13 cellular contexts compared by ENCODE assay signal in the genomic region with DNA sequence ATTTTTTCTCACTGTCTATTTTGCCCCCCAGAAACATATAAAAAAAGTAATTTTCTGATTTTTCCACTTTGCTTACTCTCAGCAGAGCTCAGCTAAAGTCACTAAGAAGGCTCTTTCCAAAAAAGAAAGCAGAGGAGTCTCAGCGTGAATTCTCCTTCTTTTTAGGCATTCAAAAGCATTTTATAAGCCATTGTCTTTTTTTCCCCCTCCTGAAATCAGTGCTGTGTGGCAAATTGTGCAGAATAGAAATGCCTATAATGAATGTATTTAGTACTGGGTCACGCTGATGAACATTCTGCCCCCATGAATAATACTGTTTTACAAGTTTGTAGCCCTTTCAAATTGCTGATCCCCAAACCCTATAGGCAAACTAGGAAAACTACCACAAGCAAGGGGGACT. TPM values are rescaled to one million over a fixed set of nuclear protein-coding genes. Genes with fewer than 3 reads are reported as not detected.
DNase-seq lines count a peak whose midpoint lies in the region; ATAC-seq and TF ChIP-seq lines count a peak whose summit lies in the region.
"Had no signal": no experiment of that assay in that cellular context is flagged by ENCODE, and none has a peak within 500 bp of the region (broad histone marks: within the 10 kb centered on the region; RNA-seq: fewer than 3 reads in every experiment).

No MANE protein-coding gene starts in this region.

- H3K9me3 ChIP-seq in heart left ventricle (peaks cover 0 to 6% (median 0%) of the 10 kb centered on the region in 12 donors), esophagus muscularis mucosa (peaks cover 0 to 7% (median 0%) of the 10 kb centered on the region in 4 donors), neuronal stem cell (replicated peaks in 1 of 2; ENCODE audit: control insufficient read depth in 2 of 2, insufficient read depth in 1 of 2, low read depth in 1 of 2, low read length in 2 of 2) (no peaks in the 10 kb centered on the region), upper lobe of left lung (no peaks in the 10 kb centered on the region)

- ATAC-seq in heart left ventricle (no peak), Right ventricle myocardium superior (ENCODE audit: poor library complexity) (no peak), upper lobe of left lung (ENCODE audit: low FRiP score in 2 of 2) (no peak), GM18511 (IDR thresholded peaks at IDR 0.05; ENCODE audit: unreplicated experiment) (no peak)
- ATAC-seq: activated T-cell treated with anti-CD3 and anti-CD28 coated beads, Interleukin-2, amount 50 U/mL, for 72 hours had no signal

- 69 to 81% (median 76%) methylated on average over 2 of the region's 2 CpGs for WGBS in heart left ventricle, 4 donors
- 65% methylated on average over 2 of the region's 2 CpGs for WGBS in esophagus muscularis mucosa
- WGBS in neuronal stem cell (ENCODE audit: extremely low coverage in 2 of 2, insufficient read length in 2 of 2, insufficient replicate concordance in 1 of 2), 2 donors = no CpG with 5 or more reads among the region's 2 CpGs
- 64 to 74% methylated on average over 2 of the region's 2 CpGs for WGBS in upper lobe of left lung, 2 donors

- no peaks in the 10 kb centered on the region for H3K79me1 ChIP-seq in neuronal stem cell (ENCODE audit: low read depth, low read length)

- no peak overlapping the region for H2BK12ac ChIP-seq in neuronal stem cell (ENCODE audit: low read length)

- no peak overlapping the region for H3K9ac ChIP-seq in neuronal stem cell (ENCODE audit: low read depth, low read length, poor library complexity)

- H2BK15ac ChIP-seq in neuronal stem cell (ENCODE audit: low read length) = no peak overlapping the region

- H3K18ac ChIP-seq in neuronal stem cell (ENCODE audit: low read length) = no peak overlapping the region

- H3K4me3 ChIP-seq in heart left ventricle = peak overlapping the region in 8 of 12 donors; percentile 55 to 75 (median 62)
- peak overlapping the region; percentile 61 to 75 (median 70) for H3K4me3 ChIP-seq in esophagus muscularis mucosa
- no peak overlapping the region for H3K4me3 ChIP-seq in neuronal stem cell (ENCODE audit: low read length in 2 of 2)
- no peak overlapping the region for H3K4me3 ChIP-seq in upper lobe of left lung

- intact Hi-C loops in heart left ventricle (cut with DNase I) (loop anchor here in 6 of 10 donors (5.0 to 10.0 kb wide), 8 partner anchors 139 to 409 kb away; no protein-coding TSS in a partner anchor), Right ventricle myocardium superior (cut with DNase I) (no loop called here), esophagus muscularis mucosa (cut with DNase I) (loop anchor here (5.0 kb wide), 2 partner anchors 252 to 328 kb away; no protein-coding TSS in a partner anchor)

- H3K27me3 ChIP-seq in heart left ventricle = no peaks in the 10 kb centered on the region
- no peaks in the 10 kb centered on the region for H3K27me3 ChIP-seq in esophagus muscularis mucosa
- H3K27me3 ChIP-seq in neuronal stem cell (ENCODE audit: control insufficient read depth in 3 of 3, insufficient read depth in 3 of 3, low read depth in 1 of 3, low read length in 3 of 3) = no peaks in the 10 kb centered on the region
- no peaks in the 10 kb centered on the region for H3K27me3 ChIP-seq in upper lobe of left lung

- H3K36me3 ChIP-seq in heart left ventricle = peaks cover 0 to 5% (median 0%) of the 10 kb centered on the region in 9 donors
- H3K36me3 ChIP-seq in esophagus muscularis mucosa = no peaks in the 10 kb centered on the region
- H3K36me3 ChIP-seq in neuronal stem cell (replicated peaks in 1 of 2; ENCODE audit: control insufficient read depth in 2 of 2, insufficient read depth in 2 of 2, low read length in 2 of 2) = peaks cover 7 to 22% of the 10 kb centered on the region in 2 donors
- H3K36me3 ChIP-seq in upper lobe of left lung = no peaks in the 10 kb centered on the region

- H3K27ac ChIP-seq in heart left ventricle (peak overlapping the region in 11 of 12 donors; percentile 64 to 87 (median 80)), esophagus muscularis mucosa (replicated peaks in 1 of 4) (peak overlapping the region; percentile 84 to 87 (median 86)), neuronal stem cell (replicated peaks; ENCODE audit: low read length) (peak overlapping the region; percentile 87), upper lobe of left lung (peak overlapping the region in 3 of 4 donors; percentile 9 to 85 (median 18))

- no peak for TF ChIP-seq CTCF in heart left ventricle (IDR thresholded peaks at IDR 0.05)
- no peak for TF ChIP-seq CTCF in esophagus muscularis mucosa (IDR thresholded peaks at IDR 0.05)
- no peak for TF ChIP-seq CTCF in upper lobe of left lung (IDR thresholded peaks at IDR 0.05)

- peak overlapping the region; percentile 61 for H2AFZ ChIP-seq in neuronal stem cell (ENCODE audit: low read length)

- H3K4me2 ChIP-seq in neuronal stem cell (ENCODE audit: insufficient read depth, low read length, poor library complexity, severe bottlenecking) = no peak overlapping the region

- H3K14ac ChIP-seq in neuronal stem cell (ENCODE audit: low read length) = no peak overlapping the region

- H2BK5ac ChIP-seq in neuronal stem cell (ENCODE audit: low read length) = no peak overlapping the region

- H3K4ac ChIP-seq in neuronal stem cell (ENCODE audit: low read length) = no peak overlapping the region

- H2AK5ac ChIP-seq in neuronal stem cell (ENCODE audit: low read depth, low read length) = no peak overlapping the region

- TF ChIP-seq EP300 in esophagus muscularis mucosa (IDR thresholded peaks at IDR 0.05) (no peak), upper lobe of left lung (IDR thresholded peaks at IDR 0.05) (no peak)

- in situ Hi-C loops in G401 (cut with HindIII; ENCODE audit: low sequenced_read_pairs) = no loop called here

- H3K23ac ChIP-seq in neuronal stem cell (ENCODE audit: low read depth, low read length, poor library complexity) = no peak overlapping the region

- TF ChIP-seq POLR2A in heart left ventricle (IDR thresholded peaks at IDR 0.05) (no peak), esophagus muscularis mucosa (IDR thresholded peaks at IDR 0.05; ENCODE audit: low read depth) (no peak), upper lobe of left lung (IDR thresholded peaks at IDR 0.05) (no peak)

- no peak overlapping the region for H4K91ac ChIP-seq in neuronal stem cell (ENCODE audit: low read depth, low read length, poor library complexity)

- H2BK120ac ChIP-seq in neuronal stem cell (ENCODE audit: low read depth, low read length) = no peak overlapping the region

- no peak for DNase-seq in heart left ventricle
- no peak for DNase-seq in Right ventricle myocardium superior
- no peak for DNase-seq in esophagus muscularis mucosa (ENCODE audit: extremely low spot score)
- DNase-seq in neuronal stem cell (ENCODE audit: low spot score) = no peak
- DNase-seq in upper lobe of left lung = no peak
- DNase-seq in T-helper 9 cell = no peak
- DNase-seq in G401 (ENCODE audit: low spot score) = no peak
- DNase-seq: activated T-cell treated with anti-CD3 and anti-CD28 coated beads, Interleukin-2, amount 50 U/mL, for 72 hours; aorta; DMS 273 treated with DMSO at 0.1 percent for 48 hours; small intestine; SW 1271 had no signal

- H4K8ac ChIP-seq in neuronal stem cell (ENCODE audit: low read depth, low read length) = no peak overlapping the region

- H3K4me1 ChIP-seq in heart left ventricle = peaks cover 0 to 16% (median 0%) of the 10 kb centered on the region in 12 donors
- H3K4me1 ChIP-seq in esophagus muscularis mucosa = peaks cover 0 to 20% (median 12%) of the 10 kb centered on the region in 4 donors
- peaks cover 9 to 18% of the 10 kb centered on the region in 2 donors for H3K4me1 ChIP-seq in neuronal stem cell (ENCODE audit: control insufficient read depth in 2 of 2, insufficient read depth in 1 of 2, low read depth in 1 of 2, low read length in 2 of 2)
- peaks cover 0 to 7% (median 2%) of the 10 kb centered on the region in 4 donors for H3K4me1 ChIP-seq in upper lobe of left lung

RNA-seq across cellular contexts. Expression of a gene that starts 1.6 kb away (rescaled TPM):
- total RNA-seq in heart left ventricle = 10 to 100 TPM in 2 of 9 donors, 1 to 10 TPM in 7; 2.2 to 14.5 (median 5.9) TPM
- polyA plus RNA-seq in heart left ventricle = 1 to 10 TPM; 1.4 to 3.3 TPM
- total RNA-seq in Right ventricle myocardium superior = 5.0 TPM
- 10 to 100 TPM; 38.3 to 62.1 (median 51.0) TPM for total RNA-seq in esophagus muscularis mucosa
- polyA plus RNA-seq in neuronal stem cell (2013, experiment 1 of 2) = 30.2 TPM
- 30.2 TPM for polyA plus RNA-seq in neuronal stem cell (2013, experiment 2 of 2)
- 10 to 100 TPM in 1 of 6 donors, 1 to 10 TPM in 5; 3.9 to 12.1 (median 4.5) TPM for total RNA-seq in upper lobe of left lung
- total RNA-seq in G401 (2014; rRNA removed; shearing (Covaris generic)) = 1.8 and 3.4 TPM in 2 replicates
- total RNA-seq: activated T-cell treated with anti-CD3 and anti-CD28 coated beads, Interleukin-2, amount 50 U/mL, for 72 hours had no signal

Comparison
In these comparisons a context has a peak if more than half of its experiments do, and no peak if none do; other contexts are left out.
1. H3K27ac ChIP-seq: peak in every context shown above with its lines; median percentile 87 in neuronal stem cell; 86 in esophagus muscularis mucosa; 80 in heart left ventricle; 18 in upper lobe of left lung.
2. H3K4me3 ChIP-seq: peak in heart left ventricle (8 of 12) and esophagus muscularis mucosa (4 of 4); none in neuronal stem cell (0 of 2) and upper lobe of left lung (0 of 4).